1 cellular context compared by ENCODE assay signal in the genomic region with DNA sequence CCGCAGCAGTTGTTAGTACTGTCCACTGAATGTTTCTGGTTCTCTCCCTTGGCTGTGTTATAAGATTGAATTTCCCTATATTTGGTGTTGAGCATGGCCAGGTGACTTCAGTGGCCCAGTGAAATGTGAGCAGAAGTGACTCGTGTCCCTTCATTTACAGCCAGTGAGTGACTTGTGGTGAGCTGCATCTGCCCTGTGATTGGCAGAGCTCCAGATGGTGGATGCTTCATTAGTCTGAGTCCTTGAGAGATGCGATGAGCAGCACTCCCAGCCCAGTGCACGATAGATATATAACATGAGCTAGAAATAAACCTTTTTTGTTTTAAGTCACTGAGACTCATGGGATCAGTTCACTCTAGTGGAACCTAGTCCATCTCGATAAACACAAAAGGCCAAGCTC.
TF ChIP-seq lines count a peak whose summit lies in the region.

No MANE protein-coding gene starts in this region.

TF ChIP-seq in H1, 55 proteins besides CTCF, POLR2A, EP300 and RAD21:
- TF ChIP-seq PHF8 (conservative IDR thresholded peaks at IDR 0.05; ENCODE audit: low read depth, low read length) (no peak), HDAC2 (IDR thresholded peaks at IDR 0.05; ENCODE audit: borderline replicate concordance in 1 of 2, low read depth in 2 of 2, low read length in 2 of 2) (no peak), HDAC6 (IDR thresholded peaks at IDR 0.05; ENCODE audit: low read depth, low read length) (no peak), GABPA (IDR thresholded peaks at IDR 0.05; ENCODE audit: borderline replicate concordance, insufficient read depth, low read length) (no peak), SAP30 (IDR thresholded peaks at IDR 0.05; ENCODE audit: insufficient read depth, insufficient replicate concordance, low read length) (no peak), CBX5 (IDR thresholded peaks at IDR 0.05; ENCODE audit: low read depth, low read length) (no peak), RFX5 (IDR thresholded peaks at IDR 0.05; ENCODE audit: borderline replicate concordance, low read depth, low read length) (no peak)
- TF ChIP-seq, protein P1, sequence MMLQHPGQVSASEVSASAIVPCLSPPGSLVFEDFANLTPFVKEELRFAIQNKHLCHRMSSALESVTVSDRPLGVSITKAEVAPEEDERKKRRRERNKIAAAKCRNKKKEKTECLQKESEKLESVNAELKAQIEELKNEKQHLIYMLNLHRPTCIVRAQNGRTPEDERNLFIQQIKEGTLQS (IDR thresholded peaks at IDR 0.05; ENCODE audit: insufficient read depth, low read depth, low read length), result no peak
